Comparison of ENCODE assay signal across 8 cellular contexts in the genomic region with DNA sequence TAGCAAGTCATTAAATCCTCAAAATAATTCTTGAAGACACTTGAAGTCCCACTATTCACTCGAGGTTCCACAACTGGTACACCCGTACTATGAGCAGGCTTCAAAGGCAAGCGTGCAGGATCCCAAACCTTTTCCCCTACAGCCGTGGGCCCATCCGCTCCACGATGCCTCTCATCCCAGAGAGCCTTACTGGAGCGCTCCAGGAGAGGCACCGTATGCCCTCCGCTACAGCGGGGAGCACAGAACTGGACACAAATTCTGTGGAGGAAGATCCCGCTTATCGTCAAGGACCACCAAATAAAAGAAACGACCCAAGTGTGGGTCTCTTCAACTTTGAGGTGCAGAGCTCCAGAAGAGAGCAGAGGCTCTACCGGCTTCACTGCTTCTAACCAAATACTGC. TPM values are rescaled to one million over a fixed set of nuclear protein-coding genes. Genes with fewer than 3 reads are reported as not detected.
DNase-seq lines count a peak whose midpoint lies in the region; ATAC-seq and TF ChIP-seq lines count a peak whose summit lies in the region.

No MANE protein-coding gene starts in this region.

- no peak for ATAC-seq in right lobe of liver
- ATAC-seq in GM21717 (IDR thresholded peaks at IDR 0.05; ENCODE audit: unreplicated experiment), result no peak

- peaks cover 0 to 35% (median 9%) of the 10 kb centered on the region in 4 donors for H3K36me3 ChIP-seq in right lobe of liver

- peak overlapping the region; percentile 92 for H3K27ac Mint-ChIP-seq in activated CD4-positive, alpha-beta T cell treated with anti-CD3 and anti-CD28 coated beads, Interleukin-2, amount 10 ng/mL, durations not matched to agents 7 days and 5 days
- H3K27ac Mint-ChIP-seq in type B pancreatic cell, result peak overlapping the region; percentile 87

- H3K9me3 Mint-ChIP-seq in activated CD4-positive, alpha-beta T cell treated with anti-CD3 and anti-CD28 coated beads, Interleukin-2, amount 10 ng/mL, durations not matched to agents 7 days and 5 days, result no peaks in the 10 kb centered on the region
- no peaks in the 10 kb centered on the region for H3K9me3 Mint-ChIP-seq in type B pancreatic cell

- peaks cover 27% of the 10 kb centered on the region for H3K4me1 Mint-ChIP-seq in activated CD4-positive, alpha-beta T cell treated with anti-CD3 and anti-CD28 coated beads, Interleukin-2, amount 10 ng/mL, durations not matched to agents 7 days and 5 days
- H3K4me1 Mint-ChIP-seq in type B pancreatic cell (ENCODE audit: unreplicated experiment), result peaks cover 12% of the 10 kb centered on the region

- H3K27me3 ChIP-seq in right lobe of liver, result no peaks in the 10 kb centered on the region

- peak overlapping the region; percentile 94 for H3K4me3 Mint-ChIP-seq in activated CD4-positive, alpha-beta T cell treated with anti-CD3 and anti-CD28 coated beads, Interleukin-2, amount 10 ng/mL, durations not matched to agents 7 days and 5 days
- H3K4me3 Mint-ChIP-seq in type B pancreatic cell, result peak overlapping the region; percentile 100

- no peaks in the 10 kb centered on the region for H3K9me3 ChIP-seq in right lobe of liver

- no peak overlapping the region for H3K27ac ChIP-seq in right lobe of liver

- intact Hi-C loops in right lobe of liver (cut with DNase I), result no loop called here

- H3K4me1 ChIP-seq in right lobe of liver, result peaks cover 0 to 14% (median 6%) of the 10 kb centered on the region in 4 donors

- in situ Hi-C loops in astrocyte of the spinal cord (cut with HindIII; ENCODE audit: low sequenced_read_pairs), result no loop called here

- H3K27me3 Mint-ChIP-seq in activated CD4-positive, alpha-beta T cell treated with anti-CD3 and anti-CD28 coated beads, Interleukin-2, amount 10 ng/mL, durations not matched to agents 7 days and 5 days, result no peaks in the 10 kb centered on the region
- H3K27me3 Mint-ChIP-seq in type B pancreatic cell, result no peaks in the 10 kb centered on the region

- no peak for TF ChIP-seq CTCF in astrocyte of the spinal cord (IDR thresholded peaks at IDR 0.05; ENCODE audit: low read depth, low read length)
- no peak for TF ChIP-seq CTCF in right lobe of liver (IDR thresholded peaks at IDR 0.05)
- TF ChIP-seq CTCF in type B pancreatic cell (conservative IDR thresholded peaks at IDR 0.05), result no peak

- H3K36me3 Mint-ChIP-seq in activated CD4-positive, alpha-beta T cell treated with anti-CD3 and anti-CD28 coated beads, Interleukin-2, amount 10 ng/mL, durations not matched to agents 7 days and 5 days (ENCODE audit: low read depth), result peaks cover 22% of the 10 kb centered on the region
- peaks cover 13% of the 10 kb centered on the region for H3K36me3 Mint-ChIP-seq in type B pancreatic cell

- CTCF ChIA-PET in activated CD4-positive, alpha-beta T cell treated with anti-CD3 and anti-CD28 coated beads, Interleukin-2, amount 10 ng/mL, durations not matched to agents 7 days and 5 days (lab: Charles Lee), result interaction anchor here (0.6 to 3.3 kb wide), 12 partner anchors 10 to 246 kb away, joined by 3 to 24 read pairs (median 4); partner anchors contain the start of gene AQP3

- DNase-seq in activated CD4-positive, alpha-beta T cell treated with anti-CD3 and anti-CD28 coated beads, Interleukin-2, amount 10 ng/mL, durations not matched to agents 7 days and 5 days, result no peak
- DNase-seq in activated CD4-positive, alpha-beta T cell treated with anti-CD3 and anti-CD28 coated beads, Interleukin-2, amount 50 U/mL, for 48 hours, result no peak
- DNase-seq in astrocyte of the spinal cord (ENCODE audit: low read depth, low spot score) (no peak), right lobe of liver (no peak), type B pancreatic cell (ENCODE audit: extremely low spot score, unreplicated experiment) (peak; percentile 59), UCSD-AML1 (lab: John Stamatoyannopoulos, UW; ENCODE audit: unreplicated experiment) (no peak), NCI-H2081 (lab: John Stamatoyannopoulos, UW) (no peak)

- H3K4me3 ChIP-seq in astrocyte of the spinal cord (ENCODE audit: low read depth, low read length) (peak overlapping the region; percentile 85), right lobe of liver (peak overlapping the region; percentile 80 to 95 (median 93))

- POLR2A ChIA-PET in activated CD4-positive, alpha-beta T cell treated with anti-CD3 and anti-CD28 coated beads, Interleukin-2, amount 10 ng/mL, durations not matched to agents 7 days and 5 days (lab: Charles Lee), result interaction anchor here (1.0 kb wide), 1 partner anchor 20 kb away, joined by 4 read pairs; no protein-coding TSS in a partner anchor

- 0% methylated on average over 9 of the region's 14 CpGs for WGBS in right lobe of liver (ENCODE audit: insufficient coverage, low coverage, low lambda C conversion rate, missing lambda C conversion rate)

- TF ChIP-seq POLR2A in right lobe of liver (IDR thresholded peaks at IDR 0.05), result no peak

RNA-seq across cellular contexts. Expression of gene NOL6, which starts 0.5 kb away (rescaled TPM):
- total RNA-seq in activated CD4-positive, alpha-beta T cell treated with anti-CD3 and anti-CD28 coated beads, Interleukin-2, amount 10 ng/mL, durations not matched to agents 7 days and 5 days, result 10 to 100 TPM; 36.2 to 37.7 TPM
- 10 to 100 TPM; 12.3 to 26.1 (median 15.4) TPM for total RNA-seq in right lobe of liver
- 39.2 and 46.3 TPM in 2 replicates for total RNA-seq in type B pancreatic cell (ENCODE audit: low replicate concordance)

RNA-seq across cellular contexts. Expression of gene AQP3, which starts 25.8 kb away (rescaled TPM):
- 100 to 1,000 TPM; 190 to 194 TPM for total RNA-seq in activated CD4-positive, alpha-beta T cell treated with anti-CD3 and anti-CD28 coated beads, Interleukin-2, amount 10 ng/mL, durations not matched to agents 7 days and 5 days
- total RNA-seq in right lobe of liver, result 100 to 1,000 TPM in 3 of 6 experiments, 10 to 100 TPM in 3; 49.7 to 158 (median 109) TPM
- total RNA-seq in type B pancreatic cell (ENCODE audit: low replicate concordance), result 33.1 and 67.0 TPM in 2 replicates

RNA-seq across cellular contexts. Expression of gene ANKRD18B, which starts 50.8 kb away (rescaled TPM):
- total RNA-seq in activated CD4-positive, alpha-beta T cell treated with anti-CD3 and anti-CD28 coated beads, Interleukin-2, amount 10 ng/mL, durations not matched to agents 7 days and 5 days, result under 1 TPM; 0.46 to 0.97 TPM
- total RNA-seq in right lobe of liver (1 to 10 TPM in 1 of 6 experiments, under 1 TPM in 2, not detected in 3; 0.06 to 1.3 (median 0.39) TPM), type B pancreatic cell (ENCODE audit: low replicate concordance) (2.8 and 10.3 TPM in 2 replicates)
